16 cellular contexts compared by ENCODE assay signal in genomic region chr19:53873451-53874383, GRCh38. TPM values are rescaled to one million over a fixed set of nuclear protein-coding genes. Genes with fewer than 3 reads are reported as not detected.
DNase-seq lines count a peak whose midpoint lies in the region; TF ChIP-seq lines count a peak whose summit lies in the region.
"Had no signal": no experiment of that assay in that cellular context is flagged by ENCODE, and none has a peak within 500 bp of the region (broad histone marks: within the 10 kb centered on the region; RNA-seq: fewer than 3 reads in every experiment).

No MANE protein-coding gene starts in this region.

- no peak overlapping the region for H3K4me3 ChIP-seq in thymus (ENCODE audit: low read length)
- H3K4me3 ChIP-seq: dorsolateral prefrontal cortex, GM12878, psoas muscle had no signal

- POLR2A ChIA-PET in RWPE1 (lab: Yijun Ruan, JAX; ENCODE audit: low non-redundant PET): no interaction called here

- H3K27me3 ChIP-seq in thymus (ENCODE audit: control insufficient read depth, insufficient read depth): peaks cover under 1% of the 10 kb centered on the region
- H3K27me3 ChIP-seq: dorsolateral prefrontal cortex had no signal

- peaks cover 75% of the 10 kb centered on the region for H3K4me1 Mint-ChIP-seq in activated naive CD4-positive, alpha-beta T cell treated with anti-CD3 and anti-CD28 coated beads, Interleukin-2, amount 10 ng/mL, durations not matched to agents 7 days and 5 days
- peaks cover 45% of the 10 kb centered on the region for H3K4me1 Mint-ChIP-seq in endothelial cell (ENCODE audit: unreplicated experiment)

- CTCF ChIA-PET in activated naive CD4-positive, alpha-beta T cell treated with anti-CD3 and anti-CD28 coated beads, Interleukin-2, amount 10 ng/mL, durations not matched to agents 7 days and 5 days (lab: Charles Lee): no interaction called here
- CTCF ChIA-PET in RWPE1 (lab: Yijun Ruan, JAX): interaction anchor here (1.0 kb wide), 1 partner anchor 31 kb away, joined by 4 read pairs; no protein-coding TSS in a partner anchor

- TF ChIP-seq CTCF in RWPE1 (conservative IDR thresholded peaks at IDR 0.05; ENCODE audit: low read depth) (no peak), endothelial cell (IDR thresholded peaks at IDR 0.05; ENCODE audit: unreplicated experiment) (no peak)

- H3K36me3 Mint-ChIP-seq in activated naive CD4-positive, alpha-beta T cell treated with anti-CD3 and anti-CD28 coated beads, Interleukin-2, amount 10 ng/mL, durations not matched to agents 7 days and 5 days: peaks cover 56% of the 10 kb centered on the region
- peaks cover 47% of the 10 kb centered on the region for H3K36me3 Mint-ChIP-seq in endothelial cell (ENCODE audit: low read depth, unreplicated experiment)

- peaks cover 25% of the 10 kb centered on the region for H3K4me1 ChIP-seq in thymus (ENCODE audit: control insufficient read depth, insufficient read depth, low read length)
- H3K4me1 ChIP-seq: psoas muscle had no signal

- peak overlapping the region; percentile 93 for H3K27ac Mint-ChIP-seq in activated naive CD4-positive, alpha-beta T cell treated with anti-CD3 and anti-CD28 coated beads, Interleukin-2, amount 10 ng/mL, durations not matched to agents 7 days and 5 days
- H3K27ac Mint-ChIP-seq in endothelial cell (ENCODE audit: unreplicated experiment): peak overlapping the region; percentile 97

- H3K27me3 Mint-ChIP-seq in activated naive CD4-positive, alpha-beta T cell treated with anti-CD3 and anti-CD28 coated beads, Interleukin-2, amount 10 ng/mL, durations not matched to agents 7 days and 5 days: no peaks in the 10 kb centered on the region
- H3K27me3 Mint-ChIP-seq in endothelial cell (ENCODE audit: unreplicated experiment): peaks cover 42% of the 10 kb centered on the region

- DNase-seq in activated naive CD4-positive, alpha-beta T cell treated with anti-CD3 and anti-CD28 coated beads, Interleukin-2, amount 10 ng/mL, durations not matched to agents 7 days and 5 days: no peak
- DNase-seq in activated naive CD4-positive, alpha-beta T cell (lab: John Stamatoyannopoulos, UW): no peak
- DNase-seq in RWPE1 (ENCODE audit: low spot score) (no peak), endothelial cell (ENCODE audit: low spot score) (no peak), inferior parietal cortex (ENCODE audit: extremely low spot score) (no peak)
- no peak for DNase-seq in activated CD4-positive, CD25-positive, alpha-beta regulatory T cell (lab: John Stamatoyannopoulos, UW)
- no peak for DNase-seq in NK-92 treated with Interleukin-12 subunit alpha and Interleukin-12 subunit beta, amount 100 ng/mL, for 24 hours (lab: John Stamatoyannopoulos, UW)
- DNase-seq: dorsolateral prefrontal cortex; mammary epithelial cell; stimulated activated CD8-positive, alpha-beta memory T cell treated with anti-CD3 and anti-CD28 coated beads, Interleukin-4, amount 100 ng/mL, for 48 hours had no signal

- H3K27ac ChIP-seq in RWPE1 (peak overlapping the region; percentile 6; the same call in 1 of the 2 replicates), thymus (ENCODE audit: low read depth) (peak overlapping the region; percentile 83)
- H3K27ac ChIP-seq: psoas muscle had no signal

- H3K9me3 ChIP-seq in thymus (ENCODE audit: control insufficient read depth): no peaks in the 10 kb centered on the region
- H3K9me3 ChIP-seq: psoas muscle had no signal

- 98% methylated on average over 57 of the region's 57 CpGs for WGBS in thymus

- H3K9me3 Mint-ChIP-seq in activated naive CD4-positive, alpha-beta T cell treated with anti-CD3 and anti-CD28 coated beads, Interleukin-2, amount 10 ng/mL, durations not matched to agents 7 days and 5 days: peaks cover 5% of the 10 kb centered on the region
- peaks cover 4% of the 10 kb centered on the region for H3K9me3 Mint-ChIP-seq in endothelial cell (ENCODE audit: unreplicated experiment)

- H3K4me3 Mint-ChIP-seq in activated naive CD4-positive, alpha-beta T cell treated with anti-CD3 and anti-CD28 coated beads, Interleukin-2, amount 10 ng/mL, durations not matched to agents 7 days and 5 days: peak overlapping the region; percentile 45
- H3K4me3 Mint-ChIP-seq in endothelial cell (ENCODE audit: unreplicated experiment): peak overlapping the region; percentile 91

- H3K36me3 ChIP-seq in thymus (ENCODE audit: control insufficient read depth, insufficient read depth): peaks cover 28% of the 10 kb centered on the region

RNA-seq across cellular contexts. Expression of gene MYADM, which starts 6.0 kb away (rescaled TPM):
- total RNA-seq in endothelial cell (ENCODE audit: unreplicated experiment): 123 TPM
- 34.4 TPM for polyA plus RNA-seq in thymus

RNA-seq across cellular contexts. Expression of gene PRKCG, which starts 8.3 kb away (rescaled TPM):
- total RNA-seq in endothelial cell (ENCODE audit: unreplicated experiment): 0.92 TPM
- polyA plus RNA-seq in thymus: 4.5 TPM
- total RNA-seq: GM12878, mammary epithelial cell, MCF 10A, psoas muscle had no signal
- polyA plus RNA-seq: aorta, GM12878, mammary epithelial cell had no signal

RNA-seq across cellular contexts. Expression of gene CACNG7, which starts 35.4 kb away (rescaled TPM):
- 0.51 TPM for total RNA-seq in endothelial cell (ENCODE audit: unreplicated experiment)
- 0.05 TPM for polyA plus RNA-seq in thymus
- total RNA-seq: aorta, GM12878, mammary epithelial cell, MCF 10A, psoas muscle had no signal
- polyA plus RNA-seq: aorta, GM12878, mammary epithelial cell had no signal

RNA-seq across cellular contexts. Expression of gene NLRP12, which starts 49.6 kb away (rescaled TPM):
- total RNA-seq in endothelial cell (ENCODE audit: unreplicated experiment): 2.1 TPM
- polyA plus RNA-seq in thymus: 0.21 TPM
- total RNA-seq: fibroblast of villous mesenchyme, GM12878, mammary epithelial cell, MCF 10A had no signal
- polyA plus RNA-seq: GM12878, mammary epithelial cell had no signal
